Comparison of ENCODE assay signal across 20 cellular contexts in the genomic region with DNA sequence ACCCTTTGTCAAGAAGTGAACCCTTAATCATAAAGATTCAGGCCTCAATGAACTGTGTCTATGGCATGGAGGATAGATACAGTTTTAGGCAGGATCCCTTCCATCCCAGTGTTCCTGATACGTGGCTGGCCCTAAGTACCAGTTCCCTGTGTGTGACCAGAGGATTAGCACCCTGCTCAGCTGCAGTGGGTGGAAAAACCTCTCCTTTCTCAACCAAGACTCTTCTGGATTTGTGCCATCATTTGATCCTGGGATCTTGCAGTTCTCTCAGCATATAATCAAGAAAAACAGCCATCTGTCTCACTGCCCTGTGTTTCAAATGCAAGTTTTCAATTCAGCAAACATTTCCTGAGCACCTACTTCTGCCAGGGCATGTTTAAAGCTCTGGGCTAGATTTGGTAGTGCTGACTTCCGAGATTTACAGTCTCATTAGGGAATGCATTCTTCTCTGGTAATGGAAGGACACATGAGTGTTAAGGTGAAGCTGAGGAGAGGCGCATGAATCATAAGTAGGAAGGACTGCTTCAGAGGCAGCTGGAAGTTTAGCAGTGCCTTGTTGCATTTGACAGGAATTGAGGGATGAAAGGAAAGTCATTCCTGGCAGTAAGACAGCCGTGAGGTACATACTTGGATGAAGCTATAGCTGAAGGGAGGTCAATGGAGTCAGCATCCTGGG.
A peak's percentile ranks its signal among the peaks of the same experiment; 100 is the strongest.
DNase-seq lines count a peak whose midpoint lies in the region; ATAC-seq and TF ChIP-seq lines count a peak whose summit lies in the region.
"Had no signal": no experiment of that assay in that cellular context is flagged by ENCODE, and none has a peak within 500 bp of the region (broad histone marks: within the 10 kb centered on the region; RNA-seq: fewer than 3 reads in every experiment).

No MANE protein-coding gene starts in this region.

- H3K4ac ChIP-seq in mesendoderm (ENCODE audit: low read depth, low read length): no peak overlapping the region

- H3K23ac ChIP-seq in mesendoderm (ENCODE audit: low read length): no peak overlapping the region

- TF ChIP-seq CTCF in fibroblast of the aortic adventitia (IDR thresholded peaks at IDR 0.05; ENCODE audit: insufficient read depth, low read length): no peak

- H2BK15ac ChIP-seq in mesendoderm (replicated peaks; ENCODE audit: low read depth): no peak overlapping the region

- H3K56ac ChIP-seq in mesendoderm (ENCODE audit: low read length): no peak overlapping the region

- no peak overlapping the region for H2BK5ac ChIP-seq in mesendoderm (ENCODE audit: low read length)

- no peak overlapping the region for H2AK5ac ChIP-seq in mesendoderm (ENCODE audit: low read length)

- no peak overlapping the region for H3K4me2 ChIP-seq in mesendoderm (ENCODE audit: low read length)

- H3K27ac ChIP-seq in mesendoderm (ENCODE audit: low read depth, low read length): no peak overlapping the region
- H3K27ac ChIP-seq: body of pancreas, esophagus muscularis mucosa, SK-N-MC, spleen, tibial nerve had no signal

- H3K27me3 ChIP-seq in mesendoderm (ENCODE audit: insufficient read depth, low read length, poor library complexity): no peaks in the 10 kb centered on the region
- H3K27me3 ChIP-seq: body of pancreas, esophagus muscularis mucosa, spleen, tibial nerve had no signal

- no peak overlapping the region for H4K5ac ChIP-seq in mesendoderm (ENCODE audit: low read length)

- no CpG with 5 or more reads among the region's 4 CpGs for WGBS in mesendoderm (ENCODE audit: extremely low coverage, insufficient coverage, low lambda C conversion rate)

- H3K36me3 ChIP-seq in mesendoderm (ENCODE audit: control insufficient read depth, insufficient read depth, low read length): no peaks in the 10 kb centered on the region
- H3K36me3 ChIP-seq: esophagus muscularis mucosa, spleen, tibial nerve had no signal

- H3K4me3 ChIP-seq in fibroblast of the aortic adventitia (ENCODE audit: low read depth, low read length) (no peak overlapping the region), mesendoderm (ENCODE audit: low read length) (no peak overlapping the region)
- H3K4me3 ChIP-seq: body of pancreas, esophagus muscularis mucosa, SK-N-MC, spleen, tibial nerve had no signal

- DNase-seq in HCEC 1CT (peak; percentile 82), fibroblast of the aortic adventitia (ENCODE audit: low read depth) (peak; percentile 55), superior temporal gyrus (ENCODE audit: extremely low spot score) (peak; percentile 38), mesendoderm (no peak)
- no peak for DNase-seq in activated CD8-positive, alpha-beta memory T cell treated with anti-CD3 and anti-CD28 coated beads, Interleukin-2, amount 50 U/mL, for 48 hours
- DNase-seq: activated gamma-delta T cell treated with Interleukin-2 at 50 U/mL for 16 hours; body of pancreas; CD4-positive, CD25-positive, alpha-beta regulatory T cell; H9; NCI-H187; NCI-H510A treated with DMSO at 0.1 percent for 48 hours; OCI-M1; spleen had no signal

- H3K9ac ChIP-seq in mesendoderm (ENCODE audit: low read length): no peak overlapping the region

- ATAC-seq in SK-N-SH treated with all-trans-retinoic acid at 6 μM for 48 hours (peak; percentile 78), GM18520 (IDR thresholded peaks at IDR 0.05; ENCODE audit: unreplicated experiment) (no peak)
- ATAC-seq: body of pancreas; HepG2; stimulated activated memory B cell treated with anti-CD40 and anti-IgM and Interleukin-4, amounts not matched to agents 10 μg/mL and 1 μg/mL and 100 μg/mL, for 72 hours had no signal

- H2BK120ac ChIP-seq in mesendoderm (ENCODE audit: low read depth, low read length): no peak overlapping the region

- no peak overlapping the region for H3K18ac ChIP-seq in mesendoderm (ENCODE audit: low read length)

- no peaks in the 10 kb centered on the region for H3K79me1 ChIP-seq in mesendoderm (ENCODE audit: low read length)

- H3K4me1 ChIP-seq in mesendoderm (ENCODE audit: control insufficient read depth, low read depth, low read length): no peaks in the 10 kb centered on the region
- H3K4me1 ChIP-seq: tibial nerve had no signal

- H3K79me2 ChIP-seq in mesendoderm (ENCODE audit: control insufficient read depth, insufficient read depth, low read length): no peaks in the 10 kb centered on the region

- no peak overlapping the region for H4K8ac ChIP-seq in mesendoderm (ENCODE audit: low read depth, low read length)

TF ChIP-seq in SK-N-SH treated with all-trans-retinoic acid at 6 μM for 48 hours, 23 proteins besides CTCF, POLR2A, EP300 and RAD21:
- TF ChIP-seq TOX (CRISPR knock-in tag; IDR thresholded peaks at IDR 0.05; ENCODE audit: borderline replicate concordance): peak; percentile 91
- TF ChIP-seq ISL1 (CRISPR knock-in tag; IDR thresholded peaks at IDR 0.05): peak; percentile 91
- TF ChIP-seq OSR1 (CRISPR knock-in tag; IDR thresholded peaks at IDR 0.05): 0 out of 2 replicates have a peak, but pooled peaks have one; percentile 31
- no peak; the same call in 1 of the 2 replicates for TF ChIP-seq RARB (CRISPR knock-in tag; IDR thresholded peaks at IDR 0.05)
- peak; percentile 55; the same call in 1 of the 2 replicates for TF ChIP-seq ZC3H10 (CRISPR knock-in tag; IDR thresholded peaks at IDR 0.05)
- TF ChIP-seq, protein P1, sequence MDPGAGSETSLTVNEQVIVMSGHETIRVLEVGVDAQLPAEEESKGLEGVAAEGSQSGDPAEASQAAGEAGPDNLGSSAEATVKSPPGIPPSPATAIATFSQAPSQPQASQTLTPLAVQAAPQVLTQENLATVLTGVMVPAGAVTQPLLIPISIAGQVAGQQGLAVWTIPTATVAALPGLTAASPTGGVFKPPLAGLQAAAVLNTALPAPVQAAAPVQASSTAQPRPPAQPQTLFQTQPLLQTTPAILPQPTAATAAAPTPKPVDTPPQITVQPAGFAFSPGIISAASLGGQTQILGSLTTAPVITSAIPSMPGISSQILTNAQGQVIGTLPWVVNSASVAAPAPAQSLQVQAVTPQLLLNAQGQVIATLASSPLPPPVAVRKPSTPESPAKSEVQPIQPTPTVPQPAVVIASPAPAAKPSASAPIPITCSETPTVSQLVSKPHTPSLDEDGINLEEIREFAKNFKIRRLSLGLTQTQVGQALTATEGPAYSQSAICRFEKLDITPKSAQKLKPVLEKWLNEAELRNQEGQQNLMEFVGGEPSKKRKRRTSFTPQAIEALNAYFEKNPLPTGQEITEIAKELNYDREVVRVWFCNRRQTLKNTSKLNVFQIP (CRISPR knock-in tag; IDR thresholded peaks at IDR 0.05; ENCODE audit: borderline replicate concordance, low read depth): peak; percentile 85; the same call in 1 of the 2 replicates

Comparison
In these comparisons a context has a peak if more than half of its experiments do, and no peak if none do; other contexts are left out.
1. DNase-seq: peak in HCEC 1CT (single experiment), fibroblast of the aortic adventitia (single experiment) and superior temporal gyrus (single experiment); none in activated CD8-positive, alpha-beta memory T cell treated with anti-CD3 and anti-CD28 coated beads, Interleukin-2, amount 50 U/mL, for 48 hours (single experiment) and mesendoderm (single experiment).